Comparison of ENCODE assay signal across 22 cellular contexts in genomic region chr5:88872971-88873370, GRCh38. TPM values are rescaled to one million over a fixed set of nuclear protein-coding genes. Genes with fewer than 3 reads are reported as not detected.
A peak's percentile ranks its signal among the peaks of the same experiment; 100 is the strongest.
DNase-seq lines count a peak whose midpoint lies in the region; ATAC-seq, FAIRE-seq and TF ChIP-seq lines count a peak whose summit lies in the region.
"Had no signal": no experiment of that assay in that cellular context is flagged by ENCODE, and none has a peak within 500 bp of the region (broad histone marks: within the 10 kb centered on the region; RNA-seq: fewer than 3 reads in every experiment).

No MANE protein-coding gene starts in this region.

- H3K9ac ChIP-seq in K562 (ENCODE audit: insufficient read depth in 1 of 2, low read depth in 2 of 2, low read length in 2 of 2) (no peak overlapping the region), parathyroid adenoma (no peak overlapping the region), H9 (ENCODE audit: extremely low read depth, insufficient read length, low read length) (no peak overlapping the region)

- in situ Hi-C loops in K562 (cut with MboI): no loop called here

- H3K9me3 ChIP-seq in K562 (replicated peaks; ENCODE audit: control insufficient read depth, insufficient read depth, low read depth, low read length) (no peaks in the 10 kb centered on the region), parathyroid adenoma (ENCODE audit: control insufficient read depth, low read length) (no peaks in the 10 kb centered on the region), body of pancreas (no peaks in the 10 kb centered on the region), H9 (ENCODE audit: control insufficient read depth, low read depth, low read length) (no peaks in the 10 kb centered on the region)
- H3K9me3 ChIP-seq: left lung had no signal

- H3K4me3 ChIP-seq in GM12864 (ENCODE audit: low read depth, low read length) (peak overlapping the region; percentile 49), K562 (no peak overlapping the region), parathyroid adenoma (ENCODE audit: low read depth, low read length) (no peak overlapping the region), body of pancreas (no peak overlapping the region)
- H3K4me3 ChIP-seq: left lung had no signal

- H3K27ac ChIP-seq in K562 (ENCODE audit: extremely low read depth, low read depth, low read length) (no peak overlapping the region), parathyroid adenoma (no peak overlapping the region), body of pancreas (no peak overlapping the region), H9 (ENCODE audit: insufficient read length, low read depth, low read length) (no peak overlapping the region)
- H3K27ac ChIP-seq: foreskin keratinocyte, left lung, VCaP had no signal

- peaks cover 6% of the 10 kb centered on the region; the same call in 2 of the 3 replicates for H3K36me3 ChIP-seq in K562 (ENCODE audit: control insufficient read depth, insufficient read depth, low read length)
- no peaks in the 10 kb centered on the region for H3K36me3 ChIP-seq in parathyroid adenoma (ENCODE audit: control insufficient read depth, insufficient read depth, low read length)
- no peaks in the 10 kb centered on the region for H3K36me3 ChIP-seq in body of pancreas (replicated peaks in 1 of 2; ENCODE audit: insufficient read depth in 1 of 2, low read depth in 2 of 2)
- H3K36me3 ChIP-seq: left lung had no signal

- ATAC-seq in HG02610 (IDR thresholded peaks at IDR 0.05; ENCODE audit: unreplicated experiment): peak; percentile 27
- ATAC-seq in K562: no peak
- ATAC-seq in body of pancreas: no peak
- ATAC-seq in effector memory CD8-positive, alpha-beta T cell (replicated peaks): no peak
- ATAC-seq: foreskin keratinocyte, left lung, sciatic nerve had no signal

- peak; percentile 11 for FAIRE-seq in K562 (lab: Jason Lieb, UNC)

- no peak overlapping the region for H2AK5ac ChIP-seq in H9 (ENCODE audit: insufficient read length, low read length)

- H4K20me1 ChIP-seq in K562 (replicated peaks; ENCODE audit: control insufficient read depth, insufficient read depth, low read length) (no peaks in the 10 kb centered on the region), H9 (ENCODE audit: control insufficient read depth, insufficient read depth, insufficient read length) (no peaks in the 10 kb centered on the region)

- peaks cover 0 to 2% of the 10 kb centered on the region in 2 experiments; a peak in 1 of 5 replicates for H3K4me1 ChIP-seq in K562 (replicated peaks in 1 of 2; ENCODE audit: control insufficient read depth in 2 of 2, insufficient read depth in 2 of 2, low read length in 2 of 2)
- no peaks in the 10 kb centered on the region for H3K4me1 ChIP-seq in parathyroid adenoma
- no peaks in the 10 kb centered on the region for H3K4me1 ChIP-seq in body of pancreas
- no peaks in the 10 kb centered on the region for H3K4me1 ChIP-seq in H9 (ENCODE audit: insufficient read depth, low read length)
- H3K4me1 ChIP-seq: foreskin keratinocyte had no signal

- H3K79me2 ChIP-seq in K562 (ENCODE audit: control insufficient read depth, insufficient read depth, low read length): peaks cover 93% of the 10 kb centered on the region
- no peaks in the 10 kb centered on the region for H3K79me2 ChIP-seq in parathyroid adenoma
- H3K79me2 ChIP-seq in H9 (ENCODE audit: insufficient read depth, low read length): no peaks in the 10 kb centered on the region

- H3K4me2 ChIP-seq in K562 (ENCODE audit: insufficient read depth, low read length): no peak overlapping the region
- peak overlapping the region; percentile 3 for H3K4me2 ChIP-seq in parathyroid adenoma (ENCODE audit: low read length)
- no peak overlapping the region for H3K4me2 ChIP-seq in H9 (ENCODE audit: insufficient read depth, insufficient read length, low read length)

- H2AFZ ChIP-seq in K562 (ENCODE audit: low read depth, low read length) (no peak overlapping the region), parathyroid adenoma (no peak overlapping the region), H9 (ENCODE audit: low read length) (no peak overlapping the region)

- H3K23ac ChIP-seq in H9 (ENCODE audit: insufficient read length, low read depth, low read length): no peak overlapping the region

- no peak overlapping the region for H2BK5ac ChIP-seq in H9 (ENCODE audit: insufficient read length, low read length)

- TF ChIP-seq CTCF in GM12864 (IDR thresholded peaks at IDR 0.05; ENCODE audit: low read depth, low read length, missing control alignments): no peak
- no peak for TF ChIP-seq CTCF in K562 (IDR thresholded peaks at IDR 0.05 in 2 of 3, conservative IDR thresholded peaks at IDR 0.05 in 1 of 3; ENCODE audit: insufficient read depth in 2 of 3, low read depth in 1 of 3, low read length in 3 of 3)
- TF ChIP-seq CTCF in parathyroid adenoma (IDR thresholded peaks at IDR 0.05): no peak
- no peak for TF ChIP-seq CTCF in body of pancreas (IDR thresholded peaks at IDR 0.05)
- TF ChIP-seq CTCF in H9 (conservative IDR thresholded peaks at IDR 0.05): no peak

- H3K36me3 Mint-ChIP-seq in H9 (ENCODE audit: insufficient read depth in 1 of 3, low read depth in 3 of 3): no peaks in the 10 kb centered on the region
- no peaks in the 10 kb centered on the region for H3K36me3 Mint-ChIP-seq in effector memory CD8-positive, alpha-beta T cell (ENCODE audit: insufficient read depth)
- H3K36me3 Mint-ChIP-seq: activated naive CD4-positive, alpha-beta T cell treated with anti-CD3 and anti-CD28 coated beads, Interleukin-2, amount 50 U/mL, for 24 hours had no signal

- H3K79me1 ChIP-seq in H9 (ENCODE audit: insufficient read depth, low read depth, low read length, poor library complexity, severe bottlenecking): no peaks in the 10 kb centered on the region

- no peak for TF ChIP-seq EP300 in K562 (IDR thresholded peaks at IDR 0.05; ENCODE audit: low read length)

- H4K8ac ChIP-seq in H9 (replicated peaks; ENCODE audit: insufficient read length, low read depth, low read length): no peak overlapping the region

- no peak overlapping the region for H3K18ac ChIP-seq in H9 (ENCODE audit: insufficient read length, low read depth, low read length)

- no peak overlapping the region for H2BK20ac ChIP-seq in H9 (ENCODE audit: low read depth, low read length, poor library complexity, severe bottlenecking)

- H3K9me1 ChIP-seq in K562 (ENCODE audit: control insufficient read depth, insufficient read depth, low read length): no peaks in the 10 kb centered on the region

- H3K4me1 Mint-ChIP-seq in H9: no peaks in the 10 kb centered on the region
- no peaks in the 10 kb centered on the region for H3K4me1 Mint-ChIP-seq in effector memory CD8-positive, alpha-beta T cell (ENCODE audit: low read depth in 2 of 2)
- H3K4me1 Mint-ChIP-seq: activated CD4-positive, alpha-beta memory T cell treated with anti-CD3 and anti-CD28 coated beads, Interleukin-2, amount 10 ng/mL, durations not matched to agents 7 days and 5 days; activated naive CD4-positive, alpha-beta T cell treated with anti-CD3 and anti-CD28 coated beads, Interleukin-2, amount 50 U/mL, for 24 hours had no signal

- no peak overlapping the region for H2BK120ac ChIP-seq in H9 (ENCODE audit: low read depth, low read length, poor library complexity, severe bottlenecking)

- 47% methylated on average over 6 of the region's 6 CpGs for WGBS in K562 (ENCODE audit: insufficient coverage, low coverage, missing lambda C conversion rate)
- WGBS in body of pancreas, 2 donors: 73 to 83% methylated on average over 6 of the region's 6 CpGs
- WGBS in H9 (ENCODE audit: extremely low coverage, insufficient read length, low lambda C conversion rate): no CpG with 5 or more reads among the region's 6 CpGs

- DNase-seq in GM12864 (ENCODE audit: low read depth) (no peak), K562 (ENCODE audit: extremely low read depth in 1 of 4, low spot score in 3 of 4) (no peak), body of pancreas (no peak), H9 (no peak)
- DNase-seq in effector CD4-positive, alpha-beta T cell: no peak
- no peak for DNase-seq in effector memory CD8-positive, alpha-beta T cell
- DNase-seq: activated CD4-positive, alpha-beta memory T cell treated with anti-CD3 and anti-CD28 coated beads, Interleukin-2, amount 10 ng/mL, durations not matched to agents 7 days and 5 days; activated T-cell treated with anti-CD3 and anti-CD28 coated beads, Interleukin-2, amount 50 U/mL, for 24 hours; EL; foreskin keratinocyte; left lung; NCI-H1694; NCI-H510A; nucleus accumbens; SHP77 treated with DMSO at 0.1 percent for 48 hours; stimulated activated CD4-positive, alpha-beta T cell treated with anti-CD3 and anti-CD28 coated beads, Interleukin-1b, Interleukin-23, amount 100 ng/mL, for 48 hours; T-helper 1 cell had no signal

- no peak overlapping the region for H4K5ac ChIP-seq in H9 (ENCODE audit: insufficient read length, low read depth, low read length)

- no peak overlapping the region for H4K91ac ChIP-seq in H9 (ENCODE audit: insufficient read length, low read depth, low read length)

- H3K4ac ChIP-seq in H9 (ENCODE audit: low read depth, low read length): no peak overlapping the region

- CTCF ChIA-PET in K562 (lab: Yijun Ruan, JAX; ENCODE audit: low intra/inter-chr PET ratio): no interaction called here

- no peaks in the 10 kb centered on the region for H3K9me3 Mint-ChIP-seq in H9
- peaks cover 0 to 4% of the 10 kb centered on the region in 2 donors for H3K9me3 Mint-ChIP-seq in effector memory CD8-positive, alpha-beta T cell
- H3K9me3 Mint-ChIP-seq: activated CD4-positive, alpha-beta memory T cell treated with anti-CD3 and anti-CD28 coated beads, Interleukin-2, amount 10 ng/mL, durations not matched to agents 7 days and 5 days; activated naive CD4-positive, alpha-beta T cell treated with anti-CD3 and anti-CD28 coated beads, Interleukin-2, amount 50 U/mL, for 24 hours; activated T-cell treated with anti-CD3 and anti-CD28 coated beads, Interleukin-2, amount 50 U/mL, for 24 hours had no signal

- H3K27me3 ChIP-seq in K562 (ENCODE audit: control insufficient read depth in 2 of 2, insufficient read depth in 2 of 2, low read length in 2 of 2) (no peaks in the 10 kb centered on the region), parathyroid adenoma (ENCODE audit: control insufficient read depth, insufficient read depth, low read length) (no peaks in the 10 kb centered on the region), body of pancreas (no peaks in the 10 kb centered on the region), H9 (ENCODE audit: insufficient read depth, low read length) (no peaks in the 10 kb centered on the region)
- H3K27me3 ChIP-seq: foreskin keratinocyte, left lung had no signal

- no peak overlapping the region for H3K14ac ChIP-seq in H9 (ENCODE audit: insufficient read depth, low read length)

- H3K23me2 ChIP-seq in H9 (ENCODE audit: insufficient read length, low read depth, low read length, poor library complexity, severe bottlenecking): no peaks in the 10 kb centered on the region

- BruUV-seq in K562 (replicated peaks; lab: Mats Ljungman, UMichigan): no TSS peak

- TF ChIP-seq POLR2A in K562 (conservative IDR thresholded peaks at IDR 0.05) (no peak), body of pancreas (IDR thresholded peaks at IDR 0.05) (no peak)

- no peaks in the 10 kb centered on the region for H3K27me3 Mint-ChIP-seq in H9 (ENCODE audit: low read depth)
- H3K27me3 Mint-ChIP-seq in effector memory CD8-positive, alpha-beta T cell: no peaks in the 10 kb centered on the region
- H3K27me3 Mint-ChIP-seq: activated naive CD4-positive, alpha-beta T cell treated with anti-CD3 and anti-CD28 coated beads, Interleukin-2, amount 50 U/mL, for 24 hours had no signal

- TF ChIP-seq RAD21 in K562 (CRISPR knock-in tag; conservative IDR thresholded peaks at IDR 0.05 in 1 of 2, IDR thresholded peaks at IDR 0.05 in 1 of 2): no peak

- H3K4me3 Mint-ChIP-seq in H9: no peak overlapping the region
- H3K4me3 Mint-ChIP-seq in effector memory CD8-positive, alpha-beta T cell: no peak overlapping the region
- H3K4me3 Mint-ChIP-seq: activated CD4-positive, alpha-beta memory T cell treated with anti-CD3 and anti-CD28 coated beads, Interleukin-2, amount 10 ng/mL, durations not matched to agents 7 days and 5 days; activated naive CD4-positive, alpha-beta T cell treated with anti-CD3 and anti-CD28 coated beads, Interleukin-2, amount 50 U/mL, for 24 hours; activated T-cell treated with anti-CD3 and anti-CD28 coated beads, Interleukin-2, amount 50 U/mL, for 24 hours had no signal

- no peak overlapping the region for H3K56ac ChIP-seq in H9 (ENCODE audit: insufficient read length, low read depth, low read length)

- H2BK15ac ChIP-seq in H9 (ENCODE audit: low read depth, low read length): no peak overlapping the region

- no peak overlapping the region for H2BK12ac ChIP-seq in H9 (ENCODE audit: insufficient read length, low read depth, low read length)

- intact Hi-C loops in K562 (cut with micrococcal nuclease) (no loop called here), body of pancreas (cut with DNase I) (no loop called here)

- POLR2A ChIA-PET in K562 (lab: Yijun Ruan, JAX): interaction anchor here (1.0 kb wide), 1 partner anchor 27 kb away, joined by 3 read pairs; no protein-coding TSS in a partner anchor

- H3T11ph ChIP-seq in H9 (ENCODE audit: low read length): no peak overlapping the region

- H3K27ac Mint-ChIP-seq in H9: peak overlapping the region in 1 of 3 experiments; percentile 20; a peak in 1 of 7 replicates
- no peak overlapping the region for H3K27ac Mint-ChIP-seq in effector memory CD8-positive, alpha-beta T cell
- H3K27ac Mint-ChIP-seq: activated CD4-positive, alpha-beta memory T cell treated with anti-CD3 and anti-CD28 coated beads, Interleukin-2, amount 10 ng/mL, durations not matched to agents 7 days and 5 days; activated naive CD4-positive, alpha-beta T cell treated with anti-CD3 and anti-CD28 coated beads, Interleukin-2, amount 50 U/mL, for 24 hours; activated T-cell treated with anti-CD3 and anti-CD28 coated beads, Interleukin-2, amount 50 U/mL, for 24 hours had no signal

RNA-seq across cellular contexts. Expression of gene MEF2C, which starts 10.0 kb away (rescaled TPM):
- 52.4 and 139 TPM in 2 replicates for total RNA-seq in K562 (2011; cell fraction: chromatin; rRNA removed; ENCODE audit: low replicate concordance)
- 18.3 and 23.4 TPM in 2 replicates for total RNA-seq in K562 (2011; cell fraction: nucleolus; rRNA removed)
- 41.7 and 68.3 TPM in 2 replicates for total RNA-seq in K562 (2011; cell fraction: nucleoplasm; rRNA removed)
- total RNA-seq in K562 (2014; rRNA removed) (47.6 and 50.1 TPM in 2 replicates), K562 (2014; rRNA removed; fragmentation: Illumina TruSeq; extraction: Trizol) (62.4 and 74.7 TPM in 2 replicates), K562 (2015; rRNA removed; fragmentation: Illumina TruSeq; extraction: Trizol) (52.6 and 58.3 TPM in 2 replicates), K562 (2021) (56.5 and 64.5 TPM in 2 replicates), body of pancreas (10 to 100 TPM in 1 of 2 donors, 1 to 10 TPM in 1; 7.0 to 23.7 TPM), H9 (2021) (0.11 and 0.20 TPM in 2 replicates)
- polyA plus RNA-seq in K562 (2011; rRNA removed) (35.4 and 37.6 TPM in 2 replicates), K562 (2014; fragmentation: Illumina TruSeq; extraction: Trizol) (62.3 and 67.8 TPM in 2 replicates), K562 (2014; fragmentation: Nextera tagmentation; extraction: Ambion mirVana) (10 to 100 TPM; 48.2 to 66.3 TPM), K562 (2014; rRNA removed) (25.1 and 28.8 TPM in 2 replicates)
- 57.3 and 69.3 TPM in 2 replicates for polyA plus RNA-seq in K562 (2011; cell fraction: cytosol; rRNA removed)
- 45.1 and 48.9 TPM in 2 replicates for polyA plus RNA-seq in K562 (2011; cell fraction: nucleus; rRNA removed)
- 25.7 and 46.6 TPM in 2 replicates for polyA plus RNA-seq in K562 (2012)
- polyA minus RNA-seq in K562 (2011; rRNA and poly(A)+ RNA removed): 181 and 196 TPM in 2 replicates
- polyA minus RNA-seq in K562 (2011; cell fraction: cytosol; rRNA and poly(A)+ RNA removed): 45.1 and 47.7 TPM in 2 replicates
- 97.3 and 153 TPM in 2 replicates for polyA minus RNA-seq in K562 (2011; cell fraction: nucleus; rRNA and poly(A)+ RNA removed)
